ENCODE assay signal across 21 cellular contexts in the genomic region with DNA sequence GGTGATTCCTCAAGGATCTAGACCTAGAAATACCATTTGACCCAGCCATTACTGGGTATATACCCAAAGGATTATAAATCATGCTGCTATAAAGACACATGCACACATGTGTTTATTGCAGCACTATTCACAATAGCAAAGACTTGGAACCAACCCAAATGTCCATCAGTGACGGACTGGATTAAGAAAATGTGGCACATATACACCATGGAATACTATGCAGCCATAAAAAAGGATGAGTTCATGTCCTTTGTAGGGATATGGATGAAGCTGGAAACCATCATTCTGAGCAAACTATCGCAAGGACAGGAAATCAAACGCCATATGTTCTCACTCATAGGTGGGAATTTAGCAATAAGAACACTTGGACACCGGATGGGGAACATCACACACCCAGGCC. TPM values are rescaled to one million over a fixed set of nuclear protein-coding genes. Genes with fewer than 3 reads are reported as not detected.
"Had no signal": no experiment of that assay in that cellular context is flagged by ENCODE, and none has a peak within 500 bp of the region (broad histone marks: within the 10 kb centered on the region; RNA-seq: fewer than 3 reads in every experiment).

No MANE protein-coding gene starts in this region.

RNA-seq across cellular contexts. Expression of gene PATE4, which starts 32.2 kb away (rescaled TPM):
- total RNA-seq: activated naive CD4-positive, alpha-beta T cell treated with anti-CD3 and anti-CD28 coated beads for 36 hours; activated naive CD4-positive, alpha-beta T cell treated with anti-CD3 and anti-CD28 coated beads, Interleukin-2, amount 50 U/mL, for 72 hours; activated naive CD8-positive, alpha-beta T cell treated with anti-CD3 and anti-CD28 coated beads for 36 hours; activated naive CD8-positive, alpha-beta T cell treated with anti-CD3 and anti-CD28 coated beads, Interleukin-2, amount 10 ng/mL, durations not matched to agents 7 days and 5 days; activated T-cell treated with anti-CD3 and anti-CD28 coated beads, Interleukin-2, amount 50 U/mL, for 4 hours; activated T-cell treated with anti-CD3 and anti-CD28 coated beads, Interleukin-2, amount 50 U/mL, for 72 hours; activated T-helper 1 cell treated with anti-CD3 and anti-CD28 coated beads, Interleukin-12 subunit alpha, Interleukin-12 subunit beta, Interleukin-2, Interleukin-4 antibody, amounts not matched to agents 30 ng/mL and 10 ng/mL and 1 ng/mL, durations not matched to agents 14 hours and 24 hours and 36 hours; activated T-helper 17 cell treated with anti-CD3 and anti-CD28 coated beads, Interleukin-2, amount 50 U/mL, for 72 hours; activated T-helper 2 cell treated with anti-CD3 and anti-CD28 coated beads, Interferon-gamma antibody, Interleukin-2, Interleukin-4, amounts not matched to agents 10 μg/mL and 5 μg/mL and 100 μg/mL, durations not matched to agents 14 hours and 24 hours and 36 hours; adrenal gland; aorta; ascending aorta; astrocyte; body of pancreas; breast epithelium; bronchial epithelial cell; cardiac muscle cell; cardiac septum; cerebellum; chondrocyte had no signal
- polyA plus RNA-seq: adipose tissue, adrenal gland, cardiac muscle cell had no signal

RNA-seq across cellular contexts. Expression of gene DDX25, which starts 39.0 kb away (rescaled TPM):
- total RNA-seq: activated naive CD4-positive, alpha-beta T cell treated with anti-CD3 and anti-CD28 coated beads for 36 hours; activated naive CD8-positive, alpha-beta T cell treated with anti-CD3 and anti-CD28 coated beads, Interleukin-2, amount 10 ng/mL, durations not matched to agents 7 days and 5 days; activated T-cell treated with anti-CD3 and anti-CD28 coated beads, Interleukin-2, amount 50 U/mL, for 4 hours; activated T-helper 1 cell treated with anti-CD3 and anti-CD28 coated beads, Interleukin-12 subunit alpha, Interleukin-12 subunit beta, Interleukin-2, Interleukin-4 antibody, amounts not matched to agents 30 ng/mL and 10 ng/mL and 1 ng/mL, durations not matched to agents 14 hours and 24 hours and 36 hours; activated T-helper 2 cell treated with anti-CD3 and anti-CD28 coated beads, Interferon-gamma antibody, Interleukin-2, Interleukin-4, amounts not matched to agents 10 μg/mL and 5 μg/mL and 100 μg/mL, durations not matched to agents 14 hours and 24 hours and 36 hours; ascending aorta; bronchial epithelial cell; cardiac septum; chondrocyte had no signal
- polyA plus RNA-seq: aorta had no signal
